ENCODE assay signal across 9 cellular contexts in the genomic region with DNA sequence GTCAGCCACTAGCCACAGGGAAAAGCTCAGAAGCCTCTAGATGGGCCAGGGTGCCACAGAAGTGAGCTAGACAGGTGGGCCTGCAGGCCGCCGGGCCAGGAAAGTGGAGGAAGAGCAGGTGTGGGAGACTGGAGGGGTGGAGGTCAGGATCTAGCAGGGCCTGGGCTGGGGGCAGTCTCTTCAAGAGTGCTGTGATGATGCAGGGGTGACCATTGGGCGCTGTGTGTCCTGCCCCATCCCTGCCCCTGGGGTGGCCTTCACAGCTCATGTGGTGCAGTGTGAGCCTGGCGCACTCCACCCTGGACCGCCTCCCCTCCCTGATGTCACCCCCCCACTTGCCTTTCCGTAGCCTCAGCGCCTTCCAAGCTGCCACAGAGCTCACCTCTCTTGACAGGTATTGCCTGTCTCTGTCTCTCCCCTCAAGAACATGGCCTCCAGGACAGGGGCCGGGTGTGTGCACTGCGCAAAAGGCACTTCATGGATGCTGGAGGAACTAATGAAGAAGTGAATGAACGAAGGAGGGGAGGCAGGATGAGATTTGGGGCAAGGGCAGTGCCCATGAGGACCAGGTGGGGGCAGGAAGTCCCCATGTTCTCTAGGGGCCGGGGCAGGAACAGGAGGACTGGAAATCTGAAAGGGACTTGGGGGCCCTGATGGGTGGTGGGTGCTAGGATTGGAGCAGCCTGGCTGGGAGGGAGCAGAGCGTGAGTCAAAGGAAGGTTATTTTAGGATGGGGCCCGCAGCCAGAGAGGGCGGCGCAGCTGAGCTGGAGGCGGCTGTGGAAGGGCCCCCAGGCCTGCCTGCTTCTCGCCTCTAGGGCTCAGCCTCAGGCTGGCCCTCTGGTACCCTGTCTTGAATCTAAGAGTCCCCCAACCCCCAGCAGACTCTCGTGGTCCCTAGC. TPM values are rescaled to one million over a fixed set of nuclear protein-coding genes. Genes with fewer than 3 reads are reported as not detected.
DNase-seq lines count a peak whose midpoint lies in the region; ATAC-seq, FAIRE-seq and TF ChIP-seq lines count a peak whose summit lies in the region.
"Had no signal": no experiment of that assay in that cellular context is flagged by ENCODE, and none has a peak within 500 bp of the region (broad histone marks: within the 10 kb centered on the region; RNA-seq: fewer than 3 reads in every experiment).

No MANE protein-coding gene starts in this region.

- no peaks in the 10 kb centered on the region for H3K9me3 ChIP-seq in skeletal muscle satellite cell (replicated peaks; ENCODE audit: low read length)

- H3K36me3 ChIP-seq in skeletal muscle satellite cell (ENCODE audit: insufficient read depth, low read length), result peaks cover 4% of the 10 kb centered on the region

- ATAC-seq in GM18502 (IDR thresholded peaks at IDR 0.05; ENCODE audit: poor library complexity, unreplicated experiment), result no peak

- peak overlapping the region; percentile 74 for H3K4me2 ChIP-seq in skeletal muscle satellite cell (ENCODE audit: low read length)

- no peak for TF ChIP-seq CTCF in fibroblast of villous mesenchyme (IDR thresholded peaks at IDR 0.05; ENCODE audit: insufficient read depth, low read depth, low read length)

- H3K27me3 ChIP-seq in skeletal muscle satellite cell (ENCODE audit: control insufficient read depth, insufficient read depth, low read length), result no peaks in the 10 kb centered on the region

- FAIRE-seq in G401.6 (lab: Jason Lieb, UNC), result peak; percentile 95

- peak overlapping the region; percentile 30 for H3K9ac ChIP-seq in skeletal muscle satellite cell (ENCODE audit: low read depth, low read length)

- DNase-seq in T1000 (lab: John Stamatoyannopoulos, UW), result peak; percentile 35
- DNase-seq in fibroblast of villous mesenchyme (ENCODE audit: low read depth), result peak; percentile 59
- no peak for DNase-seq in NCI-H1105 treated with DMSO at 0.1 percent for 48 hours (lab: John Stamatoyannopoulos, UW)
- DNase-seq in NCI-H1417 treated with DMSO at 0.1 percent for 48 hours (lab: John Stamatoyannopoulos, UW), result no peak
- no peak for DNase-seq in HK-2 (ENCODE audit: unreplicated experiment)

- no peak overlapping the region for H3K4me3 ChIP-seq in fibroblast of villous mesenchyme (ENCODE audit: low read depth, low read length)
- no peak overlapping the region for H3K4me3 ChIP-seq in skeletal muscle satellite cell (ENCODE audit: low read length)

- H3K4me1 ChIP-seq in skeletal muscle satellite cell (ENCODE audit: control insufficient read depth, insufficient read depth, low read length), result peaks cover 44% of the 10 kb centered on the region

RNA-seq across cellular contexts. Expression of a gene that starts 6.6 kb away (rescaled TPM):
- 56.1 and 73.4 TPM in 2 replicates for total RNA-seq in fibroblast of villous mesenchyme
- 72.2 and 73.2 TPM in 2 replicates for total RNA-seq in skeletal muscle satellite cell (2012; rRNA removed)

RNA-seq across cellular contexts. Expression of a gene that starts 12.2 kb away (rescaled TPM):
- 25.4 and 48.4 TPM in 2 replicates for total RNA-seq in fibroblast of villous mesenchyme
- total RNA-seq in skeletal muscle satellite cell (2012; rRNA removed), result 2.0 and 5.1 TPM in 2 replicates

RNA-seq across cellular contexts. Expression of a gene that starts 28.3 kb away (rescaled TPM):
- total RNA-seq in fibroblast of villous mesenchyme, result under 0.01 TPM in 1 of 2 replicates, not detected in the other
- total RNA-seq in skeletal muscle satellite cell (2012; rRNA removed), result not detected in 2 replicates
- total RNA-seq: NCI-H460 had no signal

RNA-seq across cellular contexts. Expression of a gene that starts 39.8 kb away (rescaled TPM):
- total RNA-seq in fibroblast of villous mesenchyme, result 28.9 and 49.9 TPM in 2 replicates
- total RNA-seq in skeletal muscle satellite cell (2012; rRNA removed), result 11.1 and 73.8 TPM in 2 replicates

Comparison
In these comparisons a context has a peak if more than half of its experiments do, and no peak if none do; other contexts are left out.
1. DNase-seq: peak in T1000 (single experiment) and fibroblast of villous mesenchyme (single experiment); none in NCI-H1105 treated with DMSO at 0.1 percent for 48 hours (single experiment), NCI-H1417 treated with DMSO at 0.1 percent for 48 hours (single experiment) and HK-2 (single experiment).